ENCODE assay signal across 8 cellular contexts in the genomic region with DNA sequence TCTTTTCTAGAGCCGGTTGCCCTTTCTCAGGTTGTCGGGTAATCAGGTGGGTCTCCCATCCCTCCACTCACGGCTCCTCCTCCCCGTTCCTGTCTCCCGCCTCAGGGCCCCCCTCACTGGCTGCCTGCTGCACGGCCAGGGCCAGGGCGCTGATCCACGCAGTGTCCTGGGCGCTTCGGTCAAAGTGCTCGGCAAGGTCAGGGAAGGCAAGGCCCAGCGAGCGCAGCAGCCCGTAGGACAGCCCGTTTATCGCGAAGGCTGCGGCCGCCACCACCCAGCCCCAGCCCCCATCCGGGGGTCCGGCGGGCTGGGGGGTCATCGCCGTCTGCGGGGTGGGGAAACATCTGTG. TPM values are rescaled to one million over a fixed set of nuclear protein-coding genes. Genes with fewer than 3 reads are reported as not detected.
DNase-seq lines count a peak whose midpoint lies in the region; ATAC-seq and TF ChIP-seq lines count a peak whose summit lies in the region.

No MANE protein-coding gene starts in this region.

- H3K4me1 ChIP-seq in endocrine pancreas (ENCODE audit: control insufficient read depth, insufficient read depth, low read length): no peaks in the 10 kb centered on the region
- peaks cover 30 to 38% of the 10 kb centered on the region in 2 donors for H3K4me1 ChIP-seq in mucosa of rectum (ENCODE audit: control insufficient read depth in 2 of 2, insufficient read depth in 2 of 2, low read length in 2 of 2)
- H3K4me1 ChIP-seq in vagina: peaks cover 33% of the 10 kb centered on the region

- H3K9me3 ChIP-seq in endocrine pancreas (ENCODE audit: control insufficient read depth, low read length) (no peaks in the 10 kb centered on the region), mucosa of rectum (ENCODE audit: control insufficient read depth in 2 of 2, low read length in 2 of 2) (no peaks in the 10 kb centered on the region), vagina (no peaks in the 10 kb centered on the region)

- no peak for TF ChIP-seq CTCF in vagina (IDR thresholded peaks at IDR 0.05)

- no peaks in the 10 kb centered on the region for H3K36me3 Mint-ChIP-seq in activated naive CD4-positive, alpha-beta T cell treated with anti-CD3 and anti-CD28 coated beads, Interleukin-2, amount 50 U/mL, for 24 hours

- no peaks in the 10 kb centered on the region for H3K9me3 Mint-ChIP-seq in activated naive CD4-positive, alpha-beta T cell treated with anti-CD3 and anti-CD28 coated beads, Interleukin-2, amount 50 U/mL, for 24 hours

- H3K9ac ChIP-seq in endocrine pancreas (ENCODE audit: control insufficient read depth, insufficient read depth, low read length) (peak overlapping the region; percentile 82), mucosa of rectum (ENCODE audit: low read depth in 1 of 2, low read length in 2 of 2) (peak overlapping the region; percentile 56 to 68)

- peak overlapping the region in 1 of 2 donors; percentile 43 for H3K27ac ChIP-seq in mucosa of rectum (ENCODE audit: low read depth in 2 of 2, low read length in 2 of 2)
- H3K27ac ChIP-seq in vagina: peak overlapping the region; percentile 68

- no peak overlapping the region for H3K4me3 ChIP-seq in endocrine pancreas (ENCODE audit: control insufficient read depth, insufficient read depth, low read length)
- H3K4me3 ChIP-seq in mucosa of rectum (ENCODE audit: low read length in 2 of 2): peak overlapping the region; percentile 60 to 63
- H3K4me3 ChIP-seq in vagina: peak overlapping the region; percentile 48 to 50

- no peaks in the 10 kb centered on the region for H3K27me3 Mint-ChIP-seq in activated naive CD4-positive, alpha-beta T cell treated with anti-CD3 and anti-CD28 coated beads, Interleukin-2, amount 50 U/mL, for 24 hours

- H3K36me3 ChIP-seq in endocrine pancreas (ENCODE audit: control insufficient read depth, insufficient read depth, low read length): no peaks in the 10 kb centered on the region
- H3K36me3 ChIP-seq in mucosa of rectum (ENCODE audit: control insufficient read depth in 2 of 2, insufficient read depth in 2 of 2, low read length in 2 of 2): no peaks in the 10 kb centered on the region
- no peaks in the 10 kb centered on the region for H3K36me3 ChIP-seq in vagina

- H3K27ac Mint-ChIP-seq in activated naive CD4-positive, alpha-beta T cell treated with anti-CD3 and anti-CD28 coated beads, Interleukin-2, amount 50 U/mL, for 24 hours: peak overlapping the region; percentile 81

- intact Hi-C loops in vagina (cut with DNase I): no loop called here

- H3K4me3 Mint-ChIP-seq in activated naive CD4-positive, alpha-beta T cell treated with anti-CD3 and anti-CD28 coated beads, Interleukin-2, amount 50 U/mL, for 24 hours: peak overlapping the region; percentile 79

- DNase-seq in activated naive CD4-positive, alpha-beta T cell treated with anti-CD3 and anti-CD28 coated beads, Interleukin-2, amount 50 U/mL, for 16 hours: no peak
- DNase-seq in vagina (ENCODE audit: extremely low spot score in 2 of 2): no peak
- DNase-seq in SIG-M5 (lab: John Stamatoyannopoulos, UW): no peak
- no peak for DNase-seq in HuH-7 (ENCODE audit: low spot score)

- ATAC-seq in GM21723 (IDR thresholded peaks at IDR 0.05; ENCODE audit: unreplicated experiment): no peak

- no peaks in the 10 kb centered on the region for H3K27me3 ChIP-seq in endocrine pancreas (ENCODE audit: control insufficient read depth, insufficient read depth, low read length)
- peaks cover 0 to 5% of the 10 kb centered on the region in 2 donors for H3K27me3 ChIP-seq in mucosa of rectum (ENCODE audit: control insufficient read depth in 2 of 2, insufficient read depth in 2 of 2, low read length in 2 of 2)
- no peaks in the 10 kb centered on the region for H3K27me3 ChIP-seq in vagina

- peaks cover 43% of the 10 kb centered on the region for H3K4me1 Mint-ChIP-seq in activated naive CD4-positive, alpha-beta T cell treated with anti-CD3 and anti-CD28 coated beads, Interleukin-2, amount 50 U/mL, for 24 hours

- TF ChIP-seq POLR2A in vagina (IDR thresholded peaks at IDR 0.05): no peak

RNA-seq across cellular contexts. Expression of a gene that starts 0.7 kb away (rescaled TPM):
- total RNA-seq in vagina: not detected

RNA-seq across cellular contexts. Expression of a gene that starts 7.4 kb away (rescaled TPM):
- total RNA-seq in vagina: 2.0 TPM

RNA-seq across cellular contexts. Expression of a gene that starts 20.3 kb away (rescaled TPM):
- 10.1 TPM for total RNA-seq in vagina

RNA-seq across cellular contexts. Expression of a gene that starts 30.7 kb away (rescaled TPM):
- 155 TPM for total RNA-seq in vagina

RNA-seq across cellular contexts. Expression of a gene that starts 36.9 kb away (rescaled TPM):
- 3.7 TPM for total RNA-seq in vagina
